In the genomic region with DNA sequence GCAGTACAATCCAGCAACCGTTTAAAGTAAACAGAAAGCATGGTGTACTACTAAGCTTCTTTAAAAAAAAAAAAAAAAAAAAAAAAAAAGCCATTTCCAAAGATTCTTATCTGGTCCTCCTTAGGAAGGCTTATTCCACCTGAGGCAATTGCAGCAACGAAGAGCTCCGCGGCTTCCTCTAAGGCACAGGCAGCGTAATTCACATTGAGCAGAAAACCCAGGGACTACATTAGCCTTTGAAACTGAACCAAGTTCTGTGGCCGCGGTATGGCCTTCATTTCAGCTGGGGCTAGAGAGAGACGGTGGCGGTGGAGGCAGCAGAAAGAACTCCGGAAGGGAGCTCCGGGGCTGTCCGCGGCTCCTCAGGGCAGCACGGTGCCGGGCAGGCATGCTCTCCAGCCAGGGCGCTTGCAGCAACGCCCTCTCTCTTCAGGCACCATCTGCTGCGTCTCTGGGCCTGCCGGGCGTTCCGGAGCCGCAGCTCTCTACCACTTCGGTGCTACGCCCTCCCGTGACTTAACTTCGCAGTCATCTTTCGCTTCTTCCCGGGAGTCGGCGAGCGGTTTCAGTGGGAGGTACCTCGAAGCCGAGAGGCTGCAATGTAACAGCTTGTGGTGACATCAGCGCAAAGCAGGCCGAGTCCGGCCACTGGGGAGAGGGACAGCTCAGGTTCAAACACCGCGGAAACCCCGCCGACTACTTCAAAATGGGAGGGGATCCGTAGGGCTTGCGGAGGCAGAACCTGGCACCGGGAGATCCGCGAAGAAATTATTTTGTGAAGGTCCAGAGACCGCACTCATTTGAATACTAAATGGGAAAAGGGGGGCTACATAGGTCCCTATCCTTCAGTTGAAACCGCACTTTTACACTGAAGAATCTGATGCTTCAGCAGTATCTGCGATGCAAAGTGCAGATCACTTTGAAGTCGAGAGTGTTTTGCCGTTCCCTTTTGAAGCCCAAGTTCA, we compare ENCODE assay signal across 1 cellular context.
TF ChIP-seq lines count a peak whose summit lies in the region.

No MANE protein-coding gene starts in this region.

TF ChIP-seq in K562, 482 proteins besides CTCF, POLR2A, EP300 and RAD21 (continued from another document and continues in another):
- TF ChIP-seq PHB (CRISPR knock-in tag; IDR thresholded peaks at IDR 0.05) = no peak
- peak; percentile 97 for TF ChIP-seq POLR2G (IDR thresholded peaks at IDR 0.05; ENCODE audit: low read depth, low read length)
- TF ChIP-seq, protein P1, sequence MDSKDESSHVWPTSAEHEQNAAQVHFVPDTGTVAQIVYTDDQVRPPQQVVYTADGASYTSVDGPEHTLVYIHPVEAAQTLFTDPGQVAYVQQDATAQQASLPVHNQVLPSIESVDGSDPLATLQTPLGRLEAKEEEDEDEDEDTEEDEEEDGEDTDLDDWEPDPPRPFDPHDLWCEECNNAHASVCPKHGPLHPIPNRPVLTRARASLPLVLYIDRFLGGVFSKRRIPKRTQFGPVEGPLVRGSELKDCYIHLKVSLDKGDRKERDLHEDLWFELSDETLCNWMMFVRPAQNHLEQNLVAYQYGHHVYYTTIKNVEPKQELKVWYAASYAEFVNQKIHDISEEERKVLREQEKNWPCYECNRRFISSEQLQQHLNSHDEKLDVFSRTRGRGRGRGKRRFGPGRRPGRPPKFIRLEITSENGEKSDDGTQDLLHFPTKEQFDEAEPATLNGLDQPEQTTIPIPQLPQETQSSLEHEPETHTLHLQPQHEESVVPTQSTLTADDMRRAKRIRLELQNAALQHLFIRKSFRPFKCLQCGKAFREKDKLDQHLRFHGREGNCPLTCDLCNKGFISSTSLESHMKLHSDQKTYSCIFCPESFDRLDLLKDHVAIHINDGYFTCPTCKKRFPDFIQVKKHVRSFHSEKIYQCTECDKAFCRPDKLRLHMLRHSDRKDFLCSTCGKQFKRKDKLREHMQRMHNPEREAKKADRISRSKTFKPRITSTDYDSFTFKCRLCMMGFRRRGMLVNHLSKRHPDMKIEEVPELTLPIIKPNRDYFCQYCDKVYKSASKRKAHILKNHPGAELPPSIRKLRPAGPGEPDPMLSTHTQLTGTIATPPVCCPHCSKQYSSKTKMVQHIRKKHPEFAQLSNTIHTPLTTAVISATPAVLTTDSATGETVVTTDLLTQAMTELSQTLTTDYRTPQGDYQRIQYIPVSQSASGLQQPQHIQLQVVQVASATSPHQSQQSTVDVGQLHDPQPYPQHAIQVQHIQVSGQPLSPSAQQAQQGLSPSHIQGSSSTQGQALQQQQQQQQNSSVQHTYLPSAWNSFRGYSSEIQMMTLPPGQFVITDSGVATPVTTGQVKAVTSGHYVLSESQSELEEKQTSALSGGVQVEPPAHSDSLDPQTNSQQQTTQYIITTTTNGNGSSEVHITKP (IDR thresholded peaks at IDR 0.05; ENCODE audit: partially characterized antibody) = peak; percentile 4
- no peak for TF ChIP-seq RHOXF2B (CRISPR knock-in tag; conservative IDR thresholded peaks at IDR 0.05)
- TF ChIP-seq ZNF133 (CRISPR knock-in tag; IDR thresholded peaks at IDR 0.05) = no peak
- TF ChIP-seq ZNF384 (IDR thresholded peaks at IDR 0.05; ENCODE audit: low read depth, low read length) = peak; percentile 94
- TF ChIP-seq HMG20A (CRISPR knock-in tag; conservative IDR thresholded peaks at IDR 0.05) = no peak
- no peak for TF ChIP-seq ZNF778 (CRISPR knock-in tag; IDR thresholded peaks at IDR 0.05)
- no peak for TF ChIP-seq KDM2B (CRISPR knock-in tag; IDR thresholded peaks at IDR 0.05)
- TF ChIP-seq, protein P2, sequence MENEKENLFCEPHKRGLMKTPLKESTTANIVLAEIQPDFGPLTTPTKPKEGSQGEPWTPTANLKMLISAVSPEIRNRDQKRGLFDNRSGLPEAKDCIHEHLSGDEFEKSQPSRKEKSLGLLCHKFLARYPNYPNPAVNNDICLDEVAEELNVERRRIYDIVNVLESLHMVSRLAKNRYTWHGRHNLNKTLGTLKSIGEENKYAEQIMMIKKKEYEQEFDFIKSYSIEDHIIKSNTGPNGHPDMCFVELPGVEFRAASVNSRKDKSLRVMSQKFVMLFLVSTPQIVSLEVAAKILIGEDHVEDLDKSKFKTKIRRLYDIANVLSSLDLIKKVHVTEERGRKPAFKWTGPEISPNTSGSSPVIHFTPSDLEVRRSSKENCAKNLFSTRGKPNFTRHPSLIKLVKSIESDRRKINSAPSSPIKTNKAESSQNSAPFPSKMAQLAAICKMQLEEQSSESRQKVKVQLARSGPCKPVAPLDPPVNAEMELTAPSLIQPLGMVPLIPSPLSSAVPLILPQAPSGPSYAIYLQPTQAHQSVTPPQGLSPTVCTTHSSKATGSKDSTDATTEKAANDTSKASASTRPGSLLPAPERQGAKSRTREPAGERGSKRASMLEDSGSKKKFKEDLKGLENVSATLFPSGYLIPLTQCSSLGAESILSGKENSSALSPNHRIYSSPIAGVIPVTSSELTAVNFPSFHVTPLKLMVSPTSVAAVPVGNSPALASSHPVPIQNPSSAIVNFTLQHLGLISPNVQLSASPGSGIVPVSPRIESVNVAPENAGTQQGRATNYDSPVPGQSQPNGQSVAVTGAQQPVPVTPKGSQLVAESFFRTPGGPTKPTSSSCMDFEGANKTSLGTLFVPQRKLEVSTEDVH (IDR thresholded peaks at IDR 0.05; ENCODE audit: low read depth, partially characterized antibody) = no peak
- no peak for TF ChIP-seq ZNF212 (CRISPR knock-in tag; IDR thresholded peaks at IDR 0.05)
- no peak for TF ChIP-seq ZSCAN32 (CRISPR knock-in tag; IDR thresholded peaks at IDR 0.05)
- peak; percentile 94 for TF ChIP-seq RBFOX2 (IDR thresholded peaks at IDR 0.05; ENCODE audit: low read depth, low read length)
- no peak for TF ChIP-seq RBM39 (optimal IDR thresholded peaks at IDR 0.05; ENCODE audit: low read depth, low read length)
- TF ChIP-seq PRMT5 (CRISPR knock-in tag; IDR thresholded peaks at IDR 0.05) = no peak
- TF ChIP-seq, protein P3, sequence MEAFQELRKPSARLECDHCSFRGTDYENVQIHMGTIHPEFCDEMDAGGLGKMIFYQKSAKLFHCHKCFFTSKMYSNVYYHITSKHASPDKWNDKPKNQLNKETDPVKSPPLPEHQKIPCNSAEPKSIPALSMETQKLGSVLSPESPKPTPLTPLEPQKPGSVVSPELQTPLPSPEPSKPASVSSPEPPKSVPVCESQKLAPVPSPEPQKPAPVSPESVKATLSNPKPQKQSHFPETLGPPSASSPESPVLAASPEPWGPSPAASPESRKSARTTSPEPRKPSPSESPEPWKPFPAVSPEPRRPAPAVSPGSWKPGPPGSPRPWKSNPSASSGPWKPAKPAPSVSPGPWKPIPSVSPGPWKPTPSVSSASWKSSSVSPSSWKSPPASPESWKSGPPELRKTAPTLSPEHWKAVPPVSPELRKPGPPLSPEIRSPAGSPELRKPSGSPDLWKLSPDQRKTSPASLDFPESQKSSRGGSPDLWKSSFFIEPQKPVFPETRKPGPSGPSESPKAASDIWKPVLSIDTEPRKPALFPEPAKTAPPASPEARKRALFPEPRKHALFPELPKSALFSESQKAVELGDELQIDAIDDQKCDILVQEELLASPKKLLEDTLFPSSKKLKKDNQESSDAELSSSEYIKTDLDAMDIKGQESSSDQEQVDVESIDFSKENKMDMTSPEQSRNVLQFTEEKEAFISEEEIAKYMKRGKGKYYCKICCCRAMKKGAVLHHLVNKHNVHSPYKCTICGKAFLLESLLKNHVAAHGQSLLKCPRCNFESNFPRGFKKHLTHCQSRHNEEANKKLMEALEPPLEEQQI (IDR thresholded peaks at IDR 0.05) = peak; percentile 87
- TF ChIP-seq ZNF165 (CRISPR knock-in tag; IDR thresholded peaks at IDR 0.05; ENCODE audit: borderline replicate concordance) = no peak
- no peak for TF ChIP-seq ZNF785 (CRISPR knock-in tag; IDR thresholded peaks at IDR 0.05)
- TF ChIP-seq PURB (CRISPR knock-in tag; IDR thresholded peaks at IDR 0.05; ENCODE audit: low read depth) = no peak
- no peak for TF ChIP-seq NELFE (IDR thresholded peaks at IDR 0.05; ENCODE audit: insufficient read depth, insufficient read length)
- TF ChIP-seq ZNF354B (CRISPR knock-in tag; IDR thresholded peaks at IDR 0.05) = no peak
- no peak for TF ChIP-seq MECOM (CRISPR knock-in tag; IDR thresholded peaks at IDR 0.05)
- TF ChIP-seq, protein P4, sequence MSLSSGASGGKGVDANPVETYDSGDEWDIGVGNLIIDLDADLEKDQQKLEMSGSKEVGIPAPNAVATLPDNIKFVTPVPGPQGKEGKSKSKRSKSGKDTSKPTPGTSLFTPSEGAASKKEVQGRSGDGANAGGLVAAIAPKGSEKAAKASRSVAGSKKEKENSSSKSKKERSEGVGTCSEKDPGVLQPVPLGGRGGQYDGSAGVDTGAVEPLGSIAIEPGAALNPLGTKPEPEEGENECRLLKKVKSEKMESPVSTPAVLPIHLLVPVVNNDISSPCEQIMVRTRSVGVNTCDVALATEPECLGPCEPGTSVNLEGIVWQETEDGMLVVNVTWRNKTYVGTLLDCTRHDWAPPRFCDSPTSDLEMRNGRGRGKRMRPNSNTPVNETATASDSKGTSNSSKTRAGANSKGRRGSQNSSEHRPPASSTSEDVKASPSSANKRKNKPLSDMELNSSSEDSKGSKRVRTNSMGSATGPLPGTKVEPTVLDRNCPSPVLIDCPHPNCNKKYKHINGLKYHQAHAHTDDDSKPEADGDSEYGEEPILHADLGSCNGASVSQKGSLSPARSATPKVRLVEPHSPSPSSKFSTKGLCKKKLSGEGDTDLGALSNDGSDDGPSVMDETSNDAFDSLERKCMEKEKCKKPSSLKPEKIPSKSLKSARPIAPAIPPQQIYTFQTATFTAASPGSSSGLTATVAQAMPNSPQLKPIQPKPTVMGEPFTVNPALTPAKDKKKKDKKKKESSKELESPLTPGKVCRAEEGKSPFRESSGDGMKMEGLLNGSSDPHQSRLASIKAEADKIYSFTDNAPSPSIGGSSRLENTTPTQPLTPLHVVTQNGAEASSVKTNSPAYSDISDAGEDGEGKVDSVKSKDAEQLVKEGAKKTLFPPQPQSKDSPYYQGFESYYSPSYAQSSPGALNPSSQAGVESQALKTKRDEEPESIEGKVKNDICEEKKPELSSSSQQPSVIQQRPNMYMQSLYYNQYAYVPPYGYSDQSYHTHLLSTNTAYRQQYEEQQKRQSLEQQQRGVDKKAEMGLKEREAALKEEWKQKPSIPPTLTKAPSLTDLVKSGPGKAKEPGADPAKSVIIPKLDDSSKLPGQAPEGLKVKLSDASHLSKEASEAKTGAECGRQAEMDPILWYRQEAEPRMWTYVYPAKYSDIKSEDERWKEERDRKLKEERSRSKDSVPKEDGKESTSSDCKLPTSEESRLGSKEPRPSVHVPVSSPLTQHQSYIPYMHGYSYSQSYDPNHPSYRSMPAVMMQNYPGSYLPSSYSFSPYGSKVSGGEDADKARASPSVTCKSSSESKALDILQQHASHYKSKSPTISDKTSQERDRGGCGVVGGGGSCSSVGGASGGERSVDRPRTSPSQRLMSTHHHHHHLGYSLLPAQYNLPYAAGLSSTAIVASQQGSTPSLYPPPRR (CRISPR knock-in tag; IDR thresholded peaks at IDR 0.05; ENCODE audit: borderline replicate concordance) = no peak
- TF ChIP-seq, protein P5, sequence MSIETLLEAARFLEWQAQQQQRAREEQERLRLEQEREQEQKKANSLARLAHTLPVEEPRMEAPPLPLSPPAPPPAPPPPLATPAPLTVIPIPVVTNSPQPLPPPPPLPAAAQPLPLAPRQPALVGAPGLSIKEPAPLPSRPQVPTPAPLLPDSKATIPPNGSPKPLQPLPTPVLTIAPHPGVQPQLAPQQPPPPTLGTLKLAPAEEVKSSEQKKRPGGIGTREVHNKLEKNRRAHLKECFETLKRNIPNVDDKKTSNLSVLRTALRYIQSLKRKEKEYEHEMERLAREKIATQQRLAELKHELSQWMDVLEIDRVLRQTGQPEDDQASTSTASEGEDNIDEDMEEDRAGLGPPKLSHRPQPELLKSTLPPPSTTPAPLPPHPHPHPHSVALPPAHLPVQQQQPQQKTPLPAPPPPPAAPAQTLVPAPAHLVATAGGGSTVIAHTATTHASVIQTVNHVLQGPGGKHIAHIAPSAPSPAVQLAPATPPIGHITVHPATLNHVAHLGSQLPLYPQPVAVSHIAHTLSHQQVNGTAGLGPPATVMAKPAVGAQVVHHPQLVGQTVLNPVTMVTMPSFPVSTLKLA (conservative IDR thresholded peaks at IDR 0.05) = peak; percentile 62 to 75; a peak in 3 of 4 replicates
- TF ChIP-seq LCOR (CRISPR knock-in tag; IDR thresholded peaks at IDR 0.05) = peak; percentile 91; the same call in 1 of the 2 replicates
- no peak for TF ChIP-seq TFAM (CRISPR knock-in tag; conservative IDR thresholded peaks at IDR 0.05)
- no peak for TF ChIP-seq TAF7 (tag; IDR thresholded peaks at IDR 0.05)
- no peak for TF ChIP-seq ETS2 (tag; IDR thresholded peaks at IDR 0.05; ENCODE audit: borderline replicate concordance, poor library complexity, severe bottlenecking)
- no peak for TF ChIP-seq ZNF253 (CRISPR knock-in tag; conservative IDR thresholded peaks at IDR 0.05)
- peak; percentile 63; the same call in 1 of the 2 replicates for TF ChIP-seq ETV1 (tag; conservative IDR thresholded peaks at IDR 0.05; ENCODE audit: low read depth)
- TF ChIP-seq, protein P6, sequence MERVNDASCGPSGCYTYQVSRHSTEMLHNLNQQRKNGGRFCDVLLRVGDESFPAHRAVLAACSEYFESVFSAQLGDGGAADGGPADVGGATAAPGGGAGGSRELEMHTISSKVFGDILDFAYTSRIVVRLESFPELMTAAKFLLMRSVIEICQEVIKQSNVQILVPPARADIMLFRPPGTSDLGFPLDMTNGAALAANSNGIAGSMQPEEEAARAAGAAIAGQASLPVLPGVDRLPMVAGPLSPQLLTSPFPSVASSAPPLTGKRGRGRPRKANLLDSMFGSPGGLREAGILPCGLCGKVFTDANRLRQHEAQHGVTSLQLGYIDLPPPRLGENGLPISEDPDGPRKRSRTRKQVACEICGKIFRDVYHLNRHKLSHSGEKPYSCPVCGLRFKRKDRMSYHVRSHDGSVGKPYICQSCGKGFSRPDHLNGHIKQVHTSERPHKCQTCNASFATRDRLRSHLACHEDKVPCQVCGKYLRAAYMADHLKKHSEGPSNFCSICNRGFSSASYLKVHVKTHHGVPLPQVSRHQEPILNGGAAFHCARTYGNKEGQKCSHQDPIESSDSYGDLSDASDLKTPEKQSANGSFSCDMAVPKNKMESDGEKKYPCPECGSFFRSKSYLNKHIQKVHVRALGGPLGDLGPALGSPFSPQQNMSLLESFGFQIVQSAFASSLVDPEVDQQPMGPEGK (CRISPR knock-in tag; IDR thresholded peaks at IDR 0.05; ENCODE audit: borderline replicate concordance) = no peak
- TF ChIP-seq CTBP1 (IDR thresholded peaks at IDR 0.05; ENCODE audit: borderline replicate concordance) = peak; percentile 92
- TF ChIP-seq, protein P7, sequence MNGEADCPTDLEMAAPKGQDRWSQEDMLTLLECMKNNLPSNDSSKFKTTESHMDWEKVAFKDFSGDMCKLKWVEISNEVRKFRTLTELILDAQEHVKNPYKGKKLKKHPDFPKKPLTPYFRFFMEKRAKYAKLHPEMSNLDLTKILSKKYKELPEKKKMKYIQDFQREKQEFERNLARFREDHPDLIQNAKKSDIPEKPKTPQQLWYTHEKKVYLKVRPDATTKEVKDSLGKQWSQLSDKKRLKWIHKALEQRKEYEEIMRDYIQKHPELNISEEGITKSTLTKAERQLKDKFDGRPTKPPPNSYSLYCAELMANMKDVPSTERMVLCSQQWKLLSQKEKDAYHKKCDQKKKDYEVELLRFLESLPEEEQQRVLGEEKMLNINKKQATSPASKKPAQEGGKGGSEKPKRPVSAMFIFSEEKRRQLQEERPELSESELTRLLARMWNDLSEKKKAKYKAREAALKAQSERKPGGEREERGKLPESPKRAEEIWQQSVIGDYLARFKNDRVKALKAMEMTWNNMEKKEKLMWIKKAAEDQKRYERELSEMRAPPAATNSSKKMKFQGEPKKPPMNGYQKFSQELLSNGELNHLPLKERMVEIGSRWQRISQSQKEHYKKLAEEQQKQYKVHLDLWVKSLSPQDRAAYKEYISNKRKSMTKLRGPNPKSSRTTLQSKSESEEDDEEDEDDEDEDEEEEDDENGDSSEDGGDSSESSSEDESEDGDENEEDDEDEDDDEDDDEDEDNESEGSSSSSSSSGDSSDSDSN (IDR thresholded peaks at IDR 0.05; ENCODE audit: borderline replicate concordance in 1 of 2, low read depth in 2 of 2, low read length in 2 of 2) = peak; percentile 99 to 100
- no peak for TF ChIP-seq SPI1 (IDR thresholded peaks at IDR 0.05; ENCODE audit: borderline replicate concordance, low read depth, low read length)
- no peak for TF ChIP-seq CHD2 (IDR thresholded peaks at IDR 0.05; ENCODE audit: low read depth, low read length)
